Comparison of ENCODE assay signal across 12 cellular contexts in the genomic region with DNA sequence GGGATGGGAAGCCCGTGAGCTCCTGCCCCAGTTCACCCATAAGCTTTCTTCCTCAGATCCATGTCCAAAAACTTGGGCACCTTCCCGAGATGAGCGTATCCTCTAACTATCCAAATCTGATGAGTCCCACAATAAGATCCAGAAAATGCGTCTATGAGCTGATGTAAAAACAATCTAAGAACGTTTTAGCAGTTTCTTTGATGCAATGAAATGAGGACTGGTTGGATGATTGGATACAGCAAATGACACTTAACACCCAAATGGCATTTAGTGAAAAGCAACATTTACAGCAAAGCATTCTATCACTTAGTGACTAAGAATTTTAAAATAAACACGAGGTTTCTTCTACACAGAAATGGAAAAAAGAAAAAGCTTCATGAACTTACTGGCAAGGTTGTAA.
DNase-seq lines count a peak whose midpoint lies in the region; ATAC-seq and TF ChIP-seq lines count a peak whose summit lies in the region.
"Had no signal": no experiment of that assay in that cellular context is flagged by ENCODE, and none has a peak within 500 bp of the region (broad histone marks: within the 10 kb centered on the region; RNA-seq: fewer than 3 reads in every experiment).

No MANE protein-coding gene starts in this region.

- H3K4me3 ChIP-seq in CD4-positive, CD25-positive, alpha-beta regulatory T cell (ENCODE audit: low read depth, low read length) = no peak overlapping the region
- H3K4me3 ChIP-seq in IMR-90 (ENCODE audit: insufficient read depth, low read depth, low read length) = no peak overlapping the region
- no peak overlapping the region for H3K4me3 ChIP-seq in esophagus (ENCODE audit: low read depth in 1 of 2, low read length in 2 of 2)
- no peak overlapping the region for H3K4me3 ChIP-seq in prostate gland
- H3K4me3 ChIP-seq in body of pancreas = no peak overlapping the region
- H3K4me3 ChIP-seq: adrenal gland had no signal

- no peaks in the 10 kb centered on the region for H3K27me3 ChIP-seq in CD4-positive, CD25-positive, alpha-beta regulatory T cell (ENCODE audit: control insufficient read depth, insufficient read depth, low read length)
- H3K27me3 ChIP-seq in IMR-90 (ENCODE audit: control insufficient read depth, insufficient read depth, low read length) (no peaks in the 10 kb centered on the region), esophagus (ENCODE audit: control insufficient read depth in 1 of 2, insufficient read depth in 2 of 2, low read length in 2 of 2) (no peaks in the 10 kb centered on the region), prostate gland (replicated peaks; ENCODE audit: insufficient read depth) (no peaks in the 10 kb centered on the region), body of pancreas (no peaks in the 10 kb centered on the region)
- H3K27me3 ChIP-seq: adrenal gland had no signal

- peak overlapping the region; percentile 21 for H2BK120ac ChIP-seq in IMR-90 (ENCODE audit: low read depth, low read length)

- no peak overlapping the region for H2AFZ ChIP-seq in IMR-90 (replicated peaks; ENCODE audit: low read length, poor library complexity)
- H2AFZ ChIP-seq: parathyroid adenoma had no signal

- peak overlapping the region; percentile 54; the same call in 1 of the 3 replicates for H2BK15ac ChIP-seq in IMR-90 (ENCODE audit: low read depth, low read length)

- in situ Hi-C loops in IMR-90 (cut with MboI; ENCODE audit: low sequenced_read_pairs) = no loop called here

- no peak overlapping the region for H3K27ac ChIP-seq in CD4-positive, CD25-positive, alpha-beta regulatory T cell (ENCODE audit: insufficient read depth, low read length, poor library complexity, severe bottlenecking)
- H3K27ac ChIP-seq in IMR-90 (ENCODE audit: insufficient read depth, low read length) (peak overlapping the region; percentile 51; the same call in 1 of the 2 replicates), esophagus (ENCODE audit: low read depth in 2 of 2, low read length in 1 of 2) (peak overlapping the region; percentile 71 to 82), prostate gland (peak overlapping the region; percentile 90 to 92), body of pancreas (no peak overlapping the region)
- H3K27ac ChIP-seq: parathyroid adenoma had no signal

- 0 out of 2 replicates have a peak overlapping the region, but pooled peaks have one; percentile 7 for H3K14ac ChIP-seq in IMR-90 (replicated peaks; ENCODE audit: low read depth, low read length)

- no peaks in the 10 kb centered on the region for H3K9me3 Mint-ChIP-seq in CD4-positive, CD25-positive, alpha-beta regulatory T cell

- peak overlapping the region in 2 of 3 donors; percentile 87 to 91 for H3K27ac Mint-ChIP-seq in CD4-positive, CD25-positive, alpha-beta regulatory T cell

- peak overlapping the region; percentile 93 for H2BK5ac ChIP-seq in IMR-90 (ENCODE audit: low read depth, low read length, poor library complexity, severe bottlenecking)

- H3K4me3 Mint-ChIP-seq in CD4-positive, CD25-positive, alpha-beta regulatory T cell = peak overlapping the region in 3 of 4 donors; percentile 10 to 33 (median 23)

- no peaks in the 10 kb centered on the region for H3K9me3 ChIP-seq in CD4-positive, CD25-positive, alpha-beta regulatory T cell (ENCODE audit: control insufficient read depth in 2 of 2, low read length in 2 of 2)
- H3K9me3 ChIP-seq in IMR-90 (ENCODE audit: control insufficient read depth, insufficient read depth, low read length) (no peaks in the 10 kb centered on the region), esophagus (ENCODE audit: control insufficient read depth in 2 of 2, insufficient read depth in 1 of 2, low read depth in 1 of 2, low read length in 1 of 2) (no peaks in the 10 kb centered on the region), prostate gland (no peaks in the 10 kb centered on the region), body of pancreas (no peaks in the 10 kb centered on the region)
- H3K9me3 ChIP-seq: adrenal gland had no signal

- no peak for TF ChIP-seq CTCF in IMR-90 (conservative IDR thresholded peaks at IDR 0.05; ENCODE audit: low read depth, low read length)
- TF ChIP-seq CTCF in prostate gland (IDR thresholded peaks at IDR 0.05) = no peak
- TF ChIP-seq CTCF in body of pancreas (IDR thresholded peaks at IDR 0.05) = no peak

- H3K4ac ChIP-seq in IMR-90 (ENCODE audit: low read depth, low read length) = peak overlapping the region; percentile 71

- peaks cover 5% of the 10 kb centered on the region; the same call in 1 of the 2 replicates for H4K20me1 ChIP-seq in IMR-90 (ENCODE audit: insufficient read depth, low read length)

- H3K23ac ChIP-seq in IMR-90 (ENCODE audit: low read depth, low read length) = peak overlapping the region; percentile 18; the same call in 1 of the 2 replicates

- H2AK5ac ChIP-seq in IMR-90 (ENCODE audit: low read depth, low read length) = peak overlapping the region; percentile 66

- dilution Hi-C loops in IMR-90 (cut with HindIII; ENCODE audit: low sequenced_read_pairs, unreplicated experiment) = no loop called here

- peak overlapping the region; percentile 17; the same call in 1 of the 2 replicates for H3K4me2 ChIP-seq in IMR-90 (ENCODE audit: low read depth, low read length)

- H2AK9ac ChIP-seq in IMR-90 (replicated peaks; ENCODE audit: low read depth, low read length, poor library complexity) = no peak overlapping the region

- peak overlapping the region; percentile 37 to 59; a peak in 2 of 4 replicates for H4K8ac ChIP-seq in IMR-90 (ENCODE audit: low read depth in 2 of 2, low read length in 2 of 2)

- POLR2A ChIA-PET in IMR-90 (lab: Charles Lee; ENCODE audit: unreplicated experiment) = no interaction called here

- peaks cover 67% of the 10 kb centered on the region for H3K36me3 Mint-ChIP-seq in CD4-positive, CD25-positive, alpha-beta regulatory T cell

- H4K91ac ChIP-seq in IMR-90 (ENCODE audit: insufficient read depth, low read depth, low read length) = peak overlapping the region; percentile 72

- TF ChIP-seq POLR2A in IMR-90 (IDR thresholded peaks at IDR 0.05; ENCODE audit: low read depth, low read length) (no peak), prostate gland (IDR thresholded peaks at IDR 0.05) (no peak), body of pancreas (IDR thresholded peaks at IDR 0.05) (no peak)

- H3K79me1 ChIP-seq in IMR-90 (ENCODE audit: low read depth in 1 of 2, low read length in 2 of 2) = peaks cover 53 to 75% of the 10 kb centered on the region in 2 experiments

- H3K36me3 ChIP-seq in CD4-positive, CD25-positive, alpha-beta regulatory T cell (ENCODE audit: control insufficient read depth, insufficient read depth, low read length) = peaks cover 73% of the 10 kb centered on the region
- H3K36me3 ChIP-seq in IMR-90 (ENCODE audit: control insufficient read depth, insufficient read depth, low read length) (peaks cover 28% of the 10 kb centered on the region), esophagus (ENCODE audit: control insufficient read depth in 2 of 2, insufficient read depth in 2 of 2, low read length in 1 of 2) (peaks cover 6 to 9% of the 10 kb centered on the region in 2 donors), prostate gland (no peaks in the 10 kb centered on the region), body of pancreas (replicated peaks in 1 of 2; ENCODE audit: insufficient read depth in 1 of 2, low read depth in 2 of 2) (peaks cover 0 to 15% of the 10 kb centered on the region in 2 donors)

- no peak for DNase-seq in CD4-positive, CD25-positive, alpha-beta regulatory T cell
- DNase-seq in IMR-90 = peak; percentile 71
- DNase-seq in prostate gland (ENCODE audit: low spot score) = no peak
- no peak for DNase-seq in SIG-M5 (lab: John Stamatoyannopoulos, UW)
- no peak for DNase-seq in body of pancreas
- DNase-seq in DMS79 (lab: John Stamatoyannopoulos, UW) = no peak
- DNase-seq in CD1c-positive myeloid dendritic cell (ENCODE audit: extremely low spot score) = no peak
- DNase-seq: adrenal gland, C1 segment of cervical spinal cord had no signal

- peaks cover 48% of the 10 kb centered on the region for H3K4me1 ChIP-seq in CD4-positive, CD25-positive, alpha-beta regulatory T cell (ENCODE audit: control insufficient read depth, insufficient read depth, low read length, poor library complexity, severe bottlenecking)
- H3K4me1 ChIP-seq in IMR-90 (ENCODE audit: control insufficient read depth, insufficient read depth, low read length) = peaks cover 37% of the 10 kb centered on the region
- peaks cover 0 to 5% of the 10 kb centered on the region in 2 donors for H3K4me1 ChIP-seq in esophagus (ENCODE audit: control insufficient read depth in 2 of 2, insufficient read depth in 2 of 2, low read length in 1 of 2)
- peaks cover 34% of the 10 kb centered on the region for H3K4me1 ChIP-seq in prostate gland (replicated peaks)
- H3K4me1 ChIP-seq in body of pancreas = peaks cover 29% of the 10 kb centered on the region

- no peak for ATAC-seq in CD4-positive, CD25-positive, alpha-beta regulatory T cell (ENCODE audit: low read depth in 2 of 2)
- ATAC-seq in IMR-90 (ENCODE audit: low read depth) = peak; percentile 49
- no peak for ATAC-seq in body of pancreas
- ATAC-seq: Right ventricle myocardium inferior had no signal

- peak overlapping the region; percentile 93 for H4K5ac ChIP-seq in IMR-90 (ENCODE audit: low read depth, low read length)

- H2BK20ac ChIP-seq in IMR-90 (ENCODE audit: low read depth, low read length) = peak overlapping the region; percentile 65

- no peak overlapping the region for H3K9ac ChIP-seq in IMR-90 (ENCODE audit: low read depth, low read length)
- H3K9ac ChIP-seq: parathyroid adenoma had no signal

- H3K27me3 Mint-ChIP-seq in CD4-positive, CD25-positive, alpha-beta regulatory T cell = no peaks in the 10 kb centered on the region

- no peak for TF ChIP-seq RAD21 in IMR-90 (IDR thresholded peaks at IDR 0.05; ENCODE audit: low read length)

- no CpG with 5 or more reads among the region's 6 CpGs for WGBS in IMR-90 (ENCODE audit: extremely low coverage in 2 of 2, insufficient read length in 1 of 2), 2 experiments
- 73 to 80% methylated on average over 6 of the region's 6 CpGs for WGBS in esophagus, 2 donors
- 66% methylated on average over 6 of the region's 6 CpGs for WGBS in prostate gland
- WGBS in body of pancreas, 2 donors = 83 to 88% methylated on average over 6 of the region's 6 CpGs

- CTCF ChIA-PET in IMR-90 (lab: Yijun Ruan, JAX) = no interaction called here

- H3K9me1 ChIP-seq in IMR-90 (ENCODE audit: insufficient read depth, low read length) = peaks cover 25% of the 10 kb centered on the region

- H3K18ac ChIP-seq in IMR-90 (ENCODE audit: low read depth, low read length) = peak overlapping the region; percentile 92

- BruUV-seq in IMR-90 (replicated peaks; lab: Mats Ljungman, UMichigan) = no TSS peak

- H3K4me1 Mint-ChIP-seq in CD4-positive, CD25-positive, alpha-beta regulatory T cell = peaks cover 49 to 83% (median 69%) of the 10 kb centered on the region in 4 donors

- H3K56ac ChIP-seq in IMR-90 (ENCODE audit: extremely low read depth, insufficient read depth, low read length) = peak overlapping the region; percentile 5; the same call in 1 of the 2 replicates

- intact Hi-C loops in IMR-90 (cut with micrococcal nuclease) = loop anchor here (2.0 to 10.0 kb wide), 6 partner anchors 80 to 598 kb away; partner anchors contain the start of gene FOXP1
- intact Hi-C loops in prostate gland (cut with DNase I) = no loop called here
- intact Hi-C loops in body of pancreas (cut with DNase I) = no loop called here

TF ChIP-seq in IMR-90, 13 proteins besides CTCF, POLR2A, EP300 and RAD21:
- peak; percentile 24; the same call in 1 of the 2 replicates for TF ChIP-seq FOS (IDR thresholded peaks at IDR 0.05; ENCODE audit: low read depth, low read length)
- TF ChIP-seq RCOR1 (IDR thresholded peaks at IDR 0.05; ENCODE audit: insufficient replicate concordance, low read length) = no peak

Comparison
In these comparisons a context has a peak if more than half of its experiments do, and no peak if none do; other contexts are left out.
1. H3K27ac ChIP-seq: peak in IMR-90 (single experiment), esophagus (2 of 2) and prostate gland (2 of 2); none in CD4-positive, CD25-positive, alpha-beta regulatory T cell (single experiment) and body of pancreas (0 of 4).